Comparison of ENCODE assay signal across 9 cellular contexts in genomic region chr19:873084-874019, GRCh38. TPM values are rescaled to one million over a fixed set of nuclear protein-coding genes. Genes with fewer than 3 reads are reported as not detected.
A peak's percentile ranks its signal among the peaks of the same experiment; 100 is the strongest.
DNase-seq lines count a peak whose midpoint lies in the region; ATAC-seq and TF ChIP-seq lines count a peak whose summit lies in the region.
"Had no signal": no experiment of that assay in that cellular context is flagged by ENCODE, and none has a peak within 500 bp of the region (broad histone marks: within the 10 kb centered on the region; RNA-seq: fewer than 3 reads in every experiment).

No MANE protein-coding gene starts in this region.

- H3K27ac ChIP-seq in dorsolateral prefrontal cortex (peak overlapping the region in 1 of 59 donors; percentile 18), stomach (peak overlapping the region in 2 of 5 donors; percentile 20 to 73)

- WGBS in stomach, 5 donors, result 83 to 89% (median 87%) methylated on average over 16 to 37 of the region's 38 CpGs

- H3K9me3 Mint-ChIP-seq in activated naive CD8-positive, alpha-beta T cell treated with anti-CD3 and anti-CD28 coated beads, Interleukin-2, amount 10 ng/mL, durations not matched to agents 7 days and 5 days, result no peaks in the 10 kb centered on the region

- no peaks in the 10 kb centered on the region for H3K9me3 ChIP-seq in stomach

- TF ChIP-seq POLR2A in stomach (IDR thresholded peaks at IDR 0.05), result no peak

- ATAC-seq in activated naive CD8-positive, alpha-beta T cell treated with anti-CD3 and anti-CD28 coated beads, Interleukin-2, amount 10 ng/mL, durations not matched to agents 7 days and 5 days (ENCODE audit: low read depth), result peak; percentile 70

- H3K27ac Mint-ChIP-seq in activated naive CD8-positive, alpha-beta T cell treated with anti-CD3 and anti-CD28 coated beads, Interleukin-2, amount 10 ng/mL, durations not matched to agents 7 days and 5 days, result peak overlapping the region; percentile 83

- H3K27me3 Mint-ChIP-seq in activated naive CD8-positive, alpha-beta T cell treated with anti-CD3 and anti-CD28 coated beads, Interleukin-2, amount 10 ng/mL, durations not matched to agents 7 days and 5 days, result no peaks in the 10 kb centered on the region

- peaks cover 9% of the 10 kb centered on the region for H3K36me3 Mint-ChIP-seq in activated naive CD8-positive, alpha-beta T cell treated with anti-CD3 and anti-CD28 coated beads, Interleukin-2, amount 10 ng/mL, durations not matched to agents 7 days and 5 days

- peaks cover 16 to 84% (median 79%) of the 10 kb centered on the region in 4 donors for H3K36me3 ChIP-seq in stomach

- intact Hi-C loops in posterior vena cava (cut with DNase I), result no loop called here
- intact Hi-C loops in dorsolateral prefrontal cortex (cut with DNase I), result no loop called here
- intact Hi-C loops in stomach (cut with DNase I; ENCODE audit: low total_unique reads), result no loop called here

- H3K4me3 Mint-ChIP-seq in activated naive CD8-positive, alpha-beta T cell treated with anti-CD3 and anti-CD28 coated beads, Interleukin-2, amount 10 ng/mL, durations not matched to agents 7 days and 5 days, result peak overlapping the region; percentile 68

- H3K4me1 ChIP-seq in stomach, result peaks cover 12 to 47% (median 33%) of the 10 kb centered on the region in 4 donors

- TF ChIP-seq CTCF in dorsolateral prefrontal cortex (IDR thresholded peaks at IDR 0.05 in 54 of 56, conservative IDR thresholded peaks at IDR 0.05 in 2 of 56; ENCODE audit: low read depth in 1 of 56, partially characterized antibody in 56 of 56) (no peak), stomach (IDR thresholded peaks at IDR 0.05) (no peak)

- H3K27me3 ChIP-seq in dorsolateral prefrontal cortex (no peaks in the 10 kb centered on the region), stomach (no peaks in the 10 kb centered on the region)

- no peak for TF ChIP-seq EP300 in stomach (IDR thresholded peaks at IDR 0.05)

- H3K4me1 Mint-ChIP-seq in activated naive CD8-positive, alpha-beta T cell treated with anti-CD3 and anti-CD28 coated beads, Interleukin-2, amount 10 ng/mL, durations not matched to agents 7 days and 5 days, result peaks cover 7% of the 10 kb centered on the region

- DNase-seq in NCI-H1105 treated with DMSO at 0.1 percent for 48 hours (lab: John Stamatoyannopoulos, UW) (peak; percentile 13), NCI-H1105 (lab: John Stamatoyannopoulos, UW) (no peak), T-helper 1 cell (peak; percentile 49 to 80 (median 75)), posterior vena cava (ENCODE audit: low spot score) (peak; percentile 79), dorsolateral prefrontal cortex (no peak), NCI-H2081 treated with DMSO at 0.1 percent for 48 hours (lab: John Stamatoyannopoulos, UW) (no peak), stomach (no peak)
- DNase-seq in activated naive CD8-positive, alpha-beta T cell treated with anti-CD3 and anti-CD28 coated beads, Interleukin-2, amount 10 ng/mL, durations not matched to agents 7 days and 5 days, result peak; percentile 70

- H3K4me3 ChIP-seq in dorsolateral prefrontal cortex (no peak overlapping the region), stomach (peak overlapping the region in 1 of 4 donors; percentile 15)

- POLR2A ChIA-PET in activated naive CD8-positive, alpha-beta T cell treated with anti-CD3 and anti-CD28 coated beads, Interleukin-2, amount 10 ng/mL, durations not matched to agents 7 days and 5 days (lab: Charles Lee), result interaction anchor here (0.9 to 2.1 kb wide), 7 partner anchors 10 to 111 kb away, joined by 4 to 11 read pairs (median 6); partner anchors contain the start of genes MED16, RNU6-9 and WDR18

RNA-seq across cellular contexts. Expression of gene CFD, which starts 13.9 kb away (rescaled TPM):
- 1 to 10 TPM; 4.4 to 5.5 TPM for total RNA-seq in activated naive CD8-positive, alpha-beta T cell treated with anti-CD3 and anti-CD28 coated beads, Interleukin-2, amount 10 ng/mL, durations not matched to agents 7 days and 5 days
- total RNA-seq in posterior vena cava (100 to 1,000 TPM; 122 to 297 TPM), dorsolateral prefrontal cortex (1 to 10 TPM in 102 of 120 experiments, under 1 TPM in 16, not detected in 2; 0.44 to 6.5 (median 1.9) TPM), stomach (1,000 to 10,000 TPM in 1 of 5 donors, 100 to 1,000 TPM in 3, 10 to 100 TPM in 1; 36.6 to 1,275 (median 118) TPM)
- 100 to 1,000 TPM in 2 of 3 donors, 10 to 100 TPM in 1; 48.7 to 204 (median 140) TPM for polyA plus RNA-seq in stomach

RNA-seq across cellular contexts. Expression of gene MED16, which starts 19.6 kb away (rescaled TPM):
- total RNA-seq in activated naive CD8-positive, alpha-beta T cell treated with anti-CD3 and anti-CD28 coated beads, Interleukin-2, amount 10 ng/mL, durations not matched to agents 7 days and 5 days, result 10 to 100 TPM; 53.6 to 72.7 TPM
- total RNA-seq in posterior vena cava (10 to 100 TPM; 29.4 to 33.6 TPM), dorsolateral prefrontal cortex (100 to 1,000 TPM in 1 of 120 experiments, 10 to 100 TPM in 119; 48.8 to 100 (median 63.9) TPM), stomach (100 to 1,000 TPM in 2 of 5 donors, 10 to 100 TPM in 3; 16.7 to 126 (median 82.1) TPM)
- 10 to 100 TPM; 49.0 to 74.0 (median 54.7) TPM for polyA plus RNA-seq in stomach

RNA-seq across cellular contexts. Expression of gene RNU6-9, which starts 19.9 kb away (rescaled TPM):
- not detected for total RNA-seq in activated naive CD8-positive, alpha-beta T cell treated with anti-CD3 and anti-CD28 coated beads, Interleukin-2, amount 10 ng/mL, durations not matched to agents 7 days and 5 days
- total RNA-seq in posterior vena cava, result not detected
- not detected for total RNA-seq in dorsolateral prefrontal cortex
- not detected for total RNA-seq in stomach
- polyA plus RNA-seq in stomach, result not detected
- total RNA-seq: T-helper 1 cell treated with Interleukin-12 subunit alpha and Interleukin-12 subunit beta and Interleukin-4 antibody, amounts not matched to agents 30 ng/mL and 1 ng/mL, for 36 hours had no signal

RNA-seq across cellular contexts. Expression of gene ELANE, which starts 21.2 kb away (rescaled TPM):
- not detected for total RNA-seq in activated naive CD8-positive, alpha-beta T cell treated with anti-CD3 and anti-CD28 coated beads, Interleukin-2, amount 10 ng/mL, durations not matched to agents 7 days and 5 days
- total RNA-seq in posterior vena cava, result 1 to 10 TPM in 1 of 2 donors, under 1 TPM in 1; 0.33 to 2.2 TPM
- 1 to 10 TPM in 13 of 120 experiments, under 1 TPM in 14, not detected in 93; 0.47 to 5.3 (median 1.00) TPM for total RNA-seq in dorsolateral prefrontal cortex
- 10 to 100 TPM in 1 of 5 donors, 1 to 10 TPM in 1, not detected in 3; 2.9 to 10.5 TPM for total RNA-seq in stomach
- 1 to 10 TPM in 2 of 3 donors, not detected in 1; 1.1 to 3.4 TPM for polyA plus RNA-seq in stomach
- total RNA-seq: T-helper 1 cell treated with Interleukin-12 subunit alpha and Interleukin-12 subunit beta and Interleukin-4 antibody, amounts not matched to agents 30 ng/mL and 1 ng/mL, for 36 hours had no signal

RNA-seq across cellular contexts. Expression of gene PRTN3, which starts 32.6 kb away (rescaled TPM):
- total RNA-seq in activated naive CD8-positive, alpha-beta T cell treated with anti-CD3 and anti-CD28 coated beads, Interleukin-2, amount 10 ng/mL, durations not matched to agents 7 days and 5 days, result not detected
- under 1 TPM in 1 of 2 donors, not detected in 1; 0.38 TPM for total RNA-seq in posterior vena cava
- 1 to 10 TPM in 47 of 120 experiments, under 1 TPM in 37, not detected in 36; 0.46 to 9.3 (median 1.0) TPM for total RNA-seq in dorsolateral prefrontal cortex
- 1 to 10 TPM in 1 of 5 donors, not detected in 4; 2.6 TPM for total RNA-seq in stomach
- under 1 TPM in 1 of 3 donors, not detected in 2; 0.15 TPM for polyA plus RNA-seq in stomach
- total RNA-seq: T-helper 1 cell treated with Interleukin-12 subunit alpha and Interleukin-12 subunit beta and Interleukin-4 antibody, amounts not matched to agents 30 ng/mL and 1 ng/mL, for 36 hours had no signal

Comparison
In these comparisons a context has a peak if more than half of its experiments do, and no peak if none do; other contexts are left out.
1. DNase-seq: peak in NCI-H1105 treated with DMSO at 0.1 percent for 48 hours (single experiment), T-helper 1 cell (5 of 5), activated naive CD8-positive, alpha-beta T cell treated with anti-CD3 and anti-CD28 coated beads, Interleukin-2, amount 10 ng/mL, durations not matched to agents 7 days and 5 days (single experiment) and posterior vena cava (single experiment); none in NCI-H1105 (single experiment), dorsolateral prefrontal cortex (0 of 10), NCI-H2081 treated with DMSO at 0.1 percent for 48 hours (single experiment) and stomach (single experiment).
2. RNA of gene CFD, which starts 13.9 kb away (total RNA-seq): 122 to 297 TPM in posterior vena cava and 36.6 to 1,275 TPM in stomach; 4.4 to 5.5 TPM in activated naive CD8-positive, alpha-beta T cell treated with anti-CD3 and anti-CD28 coated beads, Interleukin-2, amount 10 ng/mL, durations not matched to agents 7 days and 5 days and 0.44 to 6.5 TPM in dorsolateral prefrontal cortex; every median in the first group is over 4 times any median in the second.